In the genomic region with DNA sequence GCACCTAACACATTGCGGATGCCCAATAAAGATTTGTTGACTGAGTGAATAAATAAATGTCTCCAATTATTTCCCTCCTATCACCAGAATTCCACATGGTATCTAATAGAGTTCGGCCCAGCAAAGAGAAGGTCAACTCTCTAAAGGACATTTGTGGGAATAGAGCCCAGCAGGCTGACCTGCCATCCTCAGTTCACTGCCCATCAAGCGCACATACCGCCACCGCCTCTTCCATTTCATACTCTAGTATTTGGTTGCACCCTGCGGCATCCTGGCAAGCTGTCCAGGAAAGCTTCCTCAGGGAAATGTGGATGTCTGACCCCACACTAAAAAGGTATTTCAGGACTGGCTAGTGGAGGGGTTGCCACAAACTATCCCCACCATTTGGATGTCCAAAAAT, we compare ENCODE assay signal across 20 cellular contexts.
"Had no signal": no experiment of that assay in that cellular context is flagged by ENCODE, and none has a peak within 500 bp of the region (broad histone marks: within the 10 kb centered on the region; RNA-seq: fewer than 3 reads in every experiment).

No MANE protein-coding gene starts in this region.

- H3K9me3 ChIP-seq: colonic mucosa, neutrophil, right atrium auricular region, sigmoid colon had no signal

- H3K9me3 Mint-ChIP-seq: naive thymus-derived CD4-positive, alpha-beta T cell; stimulated activated naive B cell treated with anti-CD40 and anti-IgM and Interleukin-4, amounts not matched to agents 10 μg/mL and 1 μg/mL and 100 μg/mL, for 72 hours; stimulated activated naive CD8-positive, alpha-beta T cell treated with anti-CD3 and anti-CD28 coated beads, Interleukin-15, amount 100 ng/mL, for 72 hours had no signal

- H3K4me1 ChIP-seq: colonic mucosa, right atrium auricular region, sigmoid colon had no signal

- H3K27ac Mint-ChIP-seq: nephron progenitor cell; stimulated activated naive B cell treated with anti-CD40 and anti-IgM and Interleukin-4, amounts not matched to agents 10 μg/mL and 1 μg/mL and 100 μg/mL, for 72 hours had no signal

- H3K36me3 ChIP-seq: colonic mucosa, neutrophil, right atrium auricular region, sigmoid colon had no signal

- DNase-seq: cerebellar nuclear complex; colonic mucosa; dermis blood vessel endothelial cell; effector CD4-positive, alpha-beta T cell; islet precursor cell; left cardiac atrium; left ventricle myocardium superior; mesendoderm; naive thymus-derived CD4-positive, alpha-beta T cell; nephron progenitor cell; sigmoid colon; stimulated activated CD4-positive, alpha-beta T cell treated with anti-CD3 and anti-CD28 coated beads, Interleukin-2, amount 100 ng/mL, for 24 hours; stimulated activated CD4-positive, alpha-beta T cell treated with anti-CD3 and anti-CD28 coated beads, Interleukin-4, amount 100 ng/mL, for 4 hours; stimulated activated naive B cell treated with anti-CD40 and anti-IgM and Interleukin-4, amounts not matched to agents 10 μg/mL and 1 μg/mL and 100 μg/mL, for 72 hours; stimulated activated naive CD8-positive, alpha-beta T cell treated with anti-CD3 and anti-CD28 coated beads, Interleukin-15, amount 100 ng/mL, for 72 hours; trophoblast cell had no signal

- H3K4me1 Mint-ChIP-seq: stimulated activated naive B cell treated with anti-CD40 and anti-IgM and Interleukin-4, amounts not matched to agents 10 μg/mL and 1 μg/mL and 100 μg/mL, for 72 hours had no signal

- H3K27me3 ChIP-seq: colonic mucosa, right atrium auricular region, sigmoid colon had no signal

- ATAC-seq: naive thymus-derived CD4-positive, alpha-beta T cell; stimulated activated naive B cell treated with anti-CD40 and anti-IgM and Interleukin-4, amounts not matched to agents 10 μg/mL and 1 μg/mL and 100 μg/mL, for 72 hours; stimulated activated naive CD8-positive, alpha-beta T cell treated with anti-CD3 and anti-CD28 coated beads, Interleukin-15, amount 100 ng/mL, for 72 hours had no signal

- H3K27ac ChIP-seq: colonic mucosa, neutrophil, right atrium auricular region, sigmoid colon, skin epidermis had no signal

- H3K36me3 Mint-ChIP-seq: naive thymus-derived CD4-positive, alpha-beta T cell; stimulated activated naive B cell treated with anti-CD40 and anti-IgM and Interleukin-4, amounts not matched to agents 10 μg/mL and 1 μg/mL and 100 μg/mL, for 72 hours had no signal

- H3K4me3 Mint-ChIP-seq: naive thymus-derived CD4-positive, alpha-beta T cell; nephron progenitor cell; stimulated activated naive B cell treated with anti-CD40 and anti-IgM and Interleukin-4, amounts not matched to agents 10 μg/mL and 1 μg/mL and 100 μg/mL, for 72 hours; stimulated activated naive CD8-positive, alpha-beta T cell treated with anti-CD3 and anti-CD28 coated beads, Interleukin-15, amount 100 ng/mL, for 72 hours had no signal

- H3K4me3 ChIP-seq: colonic mucosa, lung, right atrium auricular region, sigmoid colon, skin epidermis had no signal
